ENCODE assay signal across 8 cellular contexts in genomic region chr13:63882052-63882451, GRCh38.
"Had no signal": no experiment of that assay in that cellular context is flagged by ENCODE, and none has a peak within 500 bp of the region (broad histone marks: within the 10 kb centered on the region; RNA-seq: fewer than 3 reads in every experiment).

No MANE protein-coding gene starts in this region.

- H3K4me2 ChIP-seq: KMS-11 had no signal

- H2AFZ ChIP-seq: GM23248 had no signal

- DNase-seq: GM23248, GOT3, H9, HCEC 1CT, Karpas-422, KBM-7 had no signal

- H3K4me3 ChIP-seq: GM23248 had no signal

- H3K9ac ChIP-seq: GM23248, KMS-11 had no signal

- H3K27ac ChIP-seq: GM23248, KMS-11 had no signal

- H3K27ac Mint-ChIP-seq: H9 had no signal

- H3K4me1 Mint-ChIP-seq: H9 had no signal

- FAIRE-seq: HTR-8/SVneo had no signal

- H3K4me3 Mint-ChIP-seq: H9 had no signal
